18 cellular contexts compared by ENCODE assay signal in the genomic region with DNA sequence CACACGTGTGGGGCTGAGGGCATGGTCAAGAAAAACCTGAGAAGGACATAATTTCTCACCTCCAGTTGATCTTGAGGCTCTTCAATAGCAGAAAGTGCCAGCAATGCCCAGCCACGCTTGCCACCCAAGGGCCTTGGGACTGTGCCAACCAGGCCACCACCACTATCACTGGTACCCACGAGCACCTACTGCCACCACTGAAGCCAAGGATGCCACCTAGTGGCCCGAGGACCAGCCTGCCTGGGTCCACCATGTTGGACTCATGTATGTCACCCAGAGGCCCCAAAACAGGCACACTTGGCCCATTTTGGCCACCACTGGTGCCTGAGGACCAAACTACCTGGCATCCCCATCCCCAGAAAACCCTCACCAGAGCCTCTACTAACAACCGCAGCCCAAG.
DNase-seq lines count a peak whose midpoint lies in the region; ATAC-seq and TF ChIP-seq lines count a peak whose summit lies in the region.
"Had no signal": no experiment of that assay in that cellular context is flagged by ENCODE, and none has a peak within 500 bp of the region (broad histone marks: within the 10 kb centered on the region; RNA-seq: fewer than 3 reads in every experiment).

No MANE protein-coding gene starts in this region.

- no peaks in the 10 kb centered on the region for H3K9me2 ChIP-seq in OCI-LY7 (ENCODE audit: insufficient read depth, low read length)

- peaks cover 28% of the 10 kb centered on the region for H3K9me3 Mint-ChIP-seq in natural killer cell treated with Interleukin-12 subunit alpha and Interleukin-12 subunit beta and Interleukin-15 and Interleukin-18, amount 100 ng/mL, for 72 hours

- H3K4ac ChIP-seq in mesendoderm (ENCODE audit: low read depth, low read length): no peak overlapping the region

- ATAC-seq in natural killer cell treated with Interleukin-12 subunit alpha and Interleukin-12 subunit beta and Interleukin-15 and Interleukin-18, amount 100 ng/mL, for 72 hours: no peak
- ATAC-seq in GM21367 (IDR thresholded peaks at IDR 0.05; ENCODE audit: unreplicated experiment): no peak
- ATAC-seq: activated T-cell treated with anti-CD3 and anti-CD28 coated beads, Interleukin-2, amount 50 U/mL, for 4 hours; left lung; pancreas; stimulated activated memory B cell treated with anti-CD40 and anti-IgM and Interleukin-4, amounts not matched to agents 10 μg/mL and 1 μg/mL and 100 μg/mL, for 72 hours had no signal

- H3K23ac ChIP-seq in mesendoderm (ENCODE audit: low read length): no peak overlapping the region

- H2AK5ac ChIP-seq in mesendoderm (ENCODE audit: low read length): no peak overlapping the region

- TF ChIP-seq CTCF in OCI-LY7 (conservative IDR thresholded peaks at IDR 0.05; ENCODE audit: low read length): peak; percentile 59

- H3K4me1 ChIP-seq in OCI-LY7 (ENCODE audit: insufficient read depth, low read length, poor library complexity, severe bottlenecking): no peaks in the 10 kb centered on the region
- no peaks in the 10 kb centered on the region for H3K4me1 ChIP-seq in mesendoderm (ENCODE audit: control insufficient read depth, low read depth, low read length)
- H3K4me1 ChIP-seq: left lung, pancreas, transverse colon had no signal

- H3K79me1 ChIP-seq in mesendoderm (ENCODE audit: low read length): no peaks in the 10 kb centered on the region

- no peak overlapping the region for H3K27ac ChIP-seq in OCI-LY7 (ENCODE audit: low read depth, low read length, poor library complexity, severe bottlenecking)
- no peak overlapping the region for H3K27ac ChIP-seq in mesendoderm (ENCODE audit: low read depth, low read length)
- H3K27ac ChIP-seq: left lung, pancreas, transverse colon had no signal

- CTCF ChIA-PET in HEK293T (lab: Yijun Ruan, JAX) (no interaction called here), OCI-LY7 (lab: Charles Lee; ENCODE audit: unreplicated experiment) (no interaction called here)

- no peak overlapping the region for H3K18ac ChIP-seq in mesendoderm (ENCODE audit: low read length)

- H4K8ac ChIP-seq in mesendoderm (ENCODE audit: low read depth, low read length): no peak overlapping the region

- no peak overlapping the region for H2BK15ac ChIP-seq in mesendoderm (replicated peaks; ENCODE audit: low read depth)

- no peak overlapping the region for H4K5ac ChIP-seq in mesendoderm (ENCODE audit: low read length)

- H2BK120ac ChIP-seq in mesendoderm (ENCODE audit: low read depth, low read length): no peak overlapping the region

- no peaks in the 10 kb centered on the region for H3K27me3 Mint-ChIP-seq in natural killer cell treated with Interleukin-12 subunit alpha and Interleukin-12 subunit beta and Interleukin-15 and Interleukin-18, amount 100 ng/mL, for 72 hours
- H3K27me3 Mint-ChIP-seq: activated CD4-positive, alpha-beta T cell treated with anti-CD3 and anti-CD28 coated beads, Interleukin-2, amount 10 ng/mL, durations not matched to agents 24 days and 14 days; stimulated activated memory B cell treated with anti-CD40 and anti-IgM and Interleukin-4, amounts not matched to agents 10 μg/mL and 1 μg/mL and 100 μg/mL, for 72 hours had no signal

- intact Hi-C loops in OCI-LY7 (cut with micrococcal nuclease; ENCODE audit: unreplicated experiment): loop anchor here (10.0 kb wide), 1 partner anchor 345 kb away; no protein-coding TSS in a partner anchor

- H3K4me2 ChIP-seq in OCI-LY7 (ENCODE audit: low read length) (no peak overlapping the region), mesendoderm (ENCODE audit: low read length) (no peak overlapping the region)

- no peaks in the 10 kb centered on the region for H3K4me1 Mint-ChIP-seq in natural killer cell treated with Interleukin-12 subunit alpha and Interleukin-12 subunit beta and Interleukin-15 and Interleukin-18, amount 100 ng/mL, for 72 hours (ENCODE audit: low read depth in 2 of 2)
- H3K4me1 Mint-ChIP-seq: activated CD4-positive, alpha-beta T cell treated with anti-CD3 and anti-CD28 coated beads, Interleukin-2, amount 10 ng/mL, durations not matched to agents 24 days and 14 days; CD14-positive monocyte; stimulated activated memory B cell treated with anti-CD40 and anti-IgM and Interleukin-4, amounts not matched to agents 10 μg/mL and 1 μg/mL and 100 μg/mL, for 72 hours had no signal

- no peaks in the 10 kb centered on the region for H4K20me1 ChIP-seq in OCI-LY7 (ENCODE audit: insufficient read depth, low read length)

- H3K56ac ChIP-seq in mesendoderm (ENCODE audit: low read length): no peak overlapping the region

- H3K27me3 ChIP-seq in mesendoderm (ENCODE audit: insufficient read depth, low read length, poor library complexity): no peaks in the 10 kb centered on the region
- H3K27me3 ChIP-seq: left lung, pancreas, transverse colon had no signal

- H3K4me3 ChIP-seq in OCI-LY7 (ENCODE audit: low read depth, low read length, poor library complexity, severe bottlenecking): no peak overlapping the region
- no peak overlapping the region for H3K4me3 ChIP-seq in mesendoderm (ENCODE audit: low read length)
- H3K4me3 ChIP-seq: left lung, pancreas, transverse colon had no signal

- H3K9me3 ChIP-seq in OCI-LY7 (ENCODE audit: low read length): peaks cover 64% of the 10 kb centered on the region

- peak; percentile 0 for DNase-seq in DMS 273 (lab: John Stamatoyannopoulos, UW; ENCODE audit: unreplicated experiment)
- DNase-seq in DMS 273 treated with DMSO at 0.1 percent for 48 hours (lab: John Stamatoyannopoulos, UW): no peak
- DNase-seq in HEK293T (ENCODE audit: extremely low spot score): peak; percentile 7
- peak; percentile 22 for DNase-seq in OCI-LY7 (ENCODE audit: low spot score)
- DNase-seq in mesendoderm: peak; percentile 6
- no peak for DNase-seq in retina
- DNase-seq in natural killer cell treated with Interleukin-12 subunit alpha and Interleukin-12 subunit beta and Interleukin-15 and Interleukin-18, amount 100 ng/mL, for 72 hours (ENCODE audit: low spot score): no peak
- DNase-seq: 8988T; activated CD4-positive, alpha-beta T cell treated with anti-CD3 and anti-CD28 coated beads, Interleukin-2, amount 10 ng/mL, durations not matched to agents 24 days and 14 days; activated T-cell treated with anti-CD3 and anti-CD28 coated beads, Interleukin-2, amount 50 U/mL, for 4 hours; left lung; NCI-H2029; transverse colon had no signal

- no CpG with 5 or more reads among the region's 5 CpGs for WGBS in mesendoderm (ENCODE audit: extremely low coverage, insufficient coverage, low lambda C conversion rate)

- H3K36me3 Mint-ChIP-seq in natural killer cell treated with Interleukin-12 subunit alpha and Interleukin-12 subunit beta and Interleukin-15 and Interleukin-18, amount 100 ng/mL, for 72 hours: peaks cover 31% of the 10 kb centered on the region
- H3K36me3 Mint-ChIP-seq: CD14-positive monocyte had no signal

- H3K36me3 ChIP-seq in OCI-LY7 (ENCODE audit: insufficient read depth, low read length) (peaks cover 17% of the 10 kb centered on the region; the same call in 1 of the 2 replicates), mesendoderm (ENCODE audit: control insufficient read depth, insufficient read depth, low read length) (no peaks in the 10 kb centered on the region)
- H3K36me3 ChIP-seq: left lung, pancreas, transverse colon had no signal

- H3K79me2 ChIP-seq in OCI-LY7 (ENCODE audit: insufficient read depth, low read depth, low read length): no peaks in the 10 kb centered on the region
- H3K79me2 ChIP-seq in mesendoderm (ENCODE audit: control insufficient read depth, insufficient read depth, low read length): no peaks in the 10 kb centered on the region

- H3K4me3 Mint-ChIP-seq in natural killer cell treated with Interleukin-12 subunit alpha and Interleukin-12 subunit beta and Interleukin-15 and Interleukin-18, amount 100 ng/mL, for 72 hours: no peak overlapping the region
- H3K4me3 Mint-ChIP-seq: activated CD4-positive, alpha-beta T cell treated with anti-CD3 and anti-CD28 coated beads, Interleukin-2, amount 10 ng/mL, durations not matched to agents 24 days and 14 days; activated T-cell treated with anti-CD3 and anti-CD28 coated beads, Interleukin-2, amount 50 U/mL, for 4 hours; CD14-positive monocyte; stimulated activated memory B cell treated with anti-CD40 and anti-IgM and Interleukin-4, amounts not matched to agents 10 μg/mL and 1 μg/mL and 100 μg/mL, for 72 hours; T-helper 2 cell treated with Interferon-gamma antibody and Interleukin-4, amounts not matched to agents 5 μg/mL and 100 μg/mL, for 36 hours had no signal

- no peak overlapping the region for H2AFZ ChIP-seq in OCI-LY7 (ENCODE audit: low read length)

- POLR2A ChIA-PET in HEK293T (lab: Yijun Ruan, JAX) (no interaction called here), OCI-LY7 (lab: Charles Lee) (interaction anchor here (0.6 to 0.9 kb wide), 2 partner anchors 11 to 272 kb away, joined by 3 to 4 read pairs; no protein-coding TSS in a partner anchor)

- no peak overlapping the region for H3K27ac Mint-ChIP-seq in natural killer cell treated with Interleukin-12 subunit alpha and Interleukin-12 subunit beta and Interleukin-15 and Interleukin-18, amount 100 ng/mL, for 72 hours
- H3K27ac Mint-ChIP-seq: activated CD4-positive, alpha-beta T cell treated with anti-CD3 and anti-CD28 coated beads, Interleukin-2, amount 10 ng/mL, durations not matched to agents 24 days and 14 days; CD14-positive monocyte; stimulated activated memory B cell treated with anti-CD40 and anti-IgM and Interleukin-4, amounts not matched to agents 10 μg/mL and 1 μg/mL and 100 μg/mL, for 72 hours; T-helper 2 cell treated with Interferon-gamma antibody and Interleukin-4, amounts not matched to agents 5 μg/mL and 100 μg/mL, for 36 hours had no signal

- H3K9ac ChIP-seq in mesendoderm (ENCODE audit: low read length): no peak overlapping the region

- H2BK5ac ChIP-seq in mesendoderm (ENCODE audit: low read length): no peak overlapping the region

- no TSS peak for BruUV-seq in OCI-LY7 (replicated peaks; lab: Mats Ljungman, UMichigan)

TF ChIP-seq in HEK293T, 16 proteins besides CTCF, POLR2A, EP300 and RAD21 (continues in another document):
- TF ChIP-seq SUZ12 (IDR thresholded peaks at IDR 0.05) (no peak), FOXA1 (IDR thresholded peaks at IDR 0.05) (no peak), ARNT (IDR thresholded peaks at IDR 0.05) (no peak), FOXK2 (IDR thresholded peaks at IDR 0.05) (no peak), CTBP1 (IDR thresholded peaks at IDR 0.05; ENCODE audit: borderline replicate concordance) (no peak), HDGF (IDR thresholded peaks at IDR 0.05; ENCODE audit: borderline replicate concordance) (no peak), FOXM1 (IDR thresholded peaks at IDR 0.05; ENCODE audit: borderline replicate concordance) (no peak), L3MBTL2 (conservative IDR thresholded peaks at IDR 0.05) (no peak), ELF4 (IDR thresholded peaks at IDR 0.05) (no peak)

Comparison
In these comparisons a context has a peak if more than half of its experiments do, and no peak if none do; other contexts are left out.
1. DNase-seq: peak in DMS 273 (single experiment), HEK293T (single experiment), OCI-LY7 (single experiment) and mesendoderm (single experiment); none in DMS 273 treated with DMSO at 0.1 percent for 48 hours (single experiment), retina (single experiment) and natural killer cell treated with Interleukin-12 subunit alpha and Interleukin-12 subunit beta and Interleukin-15 and Interleukin-18, amount 100 ng/mL, for 72 hours (single experiment).